ENCODE assay signal across 13 cellular contexts in the genomic region with DNA sequence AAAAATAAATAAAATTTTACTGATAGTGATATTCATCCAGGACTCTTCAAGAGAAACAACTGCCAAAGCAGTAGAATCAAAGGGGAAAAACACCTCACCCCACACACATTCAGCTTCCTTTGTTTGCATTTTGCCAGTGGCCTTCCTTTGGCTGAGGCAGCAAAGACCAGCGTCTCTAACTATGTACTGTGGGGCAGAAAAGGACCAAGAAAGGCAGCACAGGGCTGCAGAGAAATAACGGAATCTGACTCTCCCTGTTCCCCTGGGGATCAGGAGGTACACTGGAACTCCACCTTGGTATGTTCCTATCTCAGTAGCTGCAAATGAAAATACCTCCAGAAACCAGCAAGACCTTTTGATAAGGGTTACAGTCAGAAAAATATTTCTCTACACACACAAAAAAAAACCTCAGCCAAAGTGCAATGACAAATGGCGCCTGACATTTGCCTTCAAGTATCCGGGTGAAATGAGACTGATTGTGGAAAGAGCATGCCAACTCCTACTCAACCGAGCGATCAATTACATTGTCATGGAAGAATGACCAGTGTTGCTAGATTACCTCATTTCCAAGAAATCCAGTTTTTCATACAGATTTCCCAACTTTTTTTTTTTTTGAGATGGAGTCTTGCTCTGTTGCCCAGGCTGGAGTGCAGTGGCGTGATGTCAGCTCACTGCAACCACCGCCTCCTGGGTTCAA. TPM values are rescaled to one million over a fixed set of nuclear protein-coding genes. Genes with fewer than 3 reads are reported as not detected.
DNase-seq lines count a peak whose midpoint lies in the region; ATAC-seq and TF ChIP-seq lines count a peak whose summit lies in the region.
"Had no signal": no experiment of that assay in that cellular context is flagged by ENCODE, and none has a peak within 500 bp of the region (broad histone marks: within the 10 kb centered on the region; RNA-seq: fewer than 3 reads in every experiment).

No MANE protein-coding gene starts in this region.

- H3K4me1 ChIP-seq in HEK293 (ENCODE audit: control insufficient read depth, insufficient read depth, low read length) (no peaks in the 10 kb centered on the region), endodermal cell (ENCODE audit: control insufficient read depth, insufficient read depth, low read length) (no peaks in the 10 kb centered on the region), psoas muscle (no peaks in the 10 kb centered on the region)
- H3K4me1 ChIP-seq: BLaER1, Caco-2 had no signal

- H3K9me3 Mint-ChIP-seq in activated T-helper 2 cell treated with anti-CD3 and anti-CD28 coated beads, Interferon-gamma antibody, Interleukin-2, Interleukin-4, amounts not matched to agents 10 μg/mL and 5 μg/mL and 100 μg/mL, durations not matched to agents 14 hours and 24 hours and 36 hours, result no peaks in the 10 kb centered on the region
- H3K9me3 Mint-ChIP-seq in endodermal cell (no peaks in the 10 kb centered on the region), nephron progenitor cell (no peaks in the 10 kb centered on the region)
- H3K9me3 Mint-ChIP-seq: CD8-positive, alpha-beta memory T cell had no signal

- no peak for ATAC-seq in psoas muscle

- CTCF ChIA-PET in HEK293 (lab: Yijun Ruan, JAX), result interaction anchor here (0.7 to 1.4 kb wide), 2 partner anchors 9 to 59 kb away, joined by 3 to 5 read pairs; no protein-coding TSS in a partner anchor

- intact Hi-C loops in activated T-helper 2 cell treated with anti-CD3 and anti-CD28 coated beads, Interferon-gamma antibody, Interleukin-2, Interleukin-4, amounts not matched to agents 10 μg/mL and 5 μg/mL and 100 μg/mL, durations not matched to agents 14 hours and 24 hours and 36 hours (cut with micrococcal nuclease), result no loop called here
- intact Hi-C loops in psoas muscle (cut with DNase I), result no loop called here

- H3K4me1 Mint-ChIP-seq in activated T-helper 2 cell treated with anti-CD3 and anti-CD28 coated beads, Interferon-gamma antibody, Interleukin-2, Interleukin-4, amounts not matched to agents 10 μg/mL and 5 μg/mL and 100 μg/mL, durations not matched to agents 14 hours and 24 hours and 36 hours (ENCODE audit: low read depth), result peaks cover 17% of the 10 kb centered on the region
- no peaks in the 10 kb centered on the region for H3K4me1 Mint-ChIP-seq in endodermal cell
- no peaks in the 10 kb centered on the region for H3K4me1 Mint-ChIP-seq in nephron progenitor cell
- H3K4me1 Mint-ChIP-seq: CD8-positive, alpha-beta memory T cell had no signal

- no peaks in the 10 kb centered on the region for H3K9me3 ChIP-seq in HEK293 (ENCODE audit: control insufficient read depth, insufficient read depth, low read depth, low read length)
- no peaks in the 10 kb centered on the region for H3K9me3 ChIP-seq in endodermal cell (ENCODE audit: control insufficient read depth, low read length)
- no peaks in the 10 kb centered on the region for H3K9me3 ChIP-seq in psoas muscle
- H3K9me3 ChIP-seq: BLaER1, Caco-2 had no signal

- H3K4me3 ChIP-seq in HEK293 (ENCODE audit: low read depth, low read length), result no peak overlapping the region
- no peak overlapping the region for H3K4me3 ChIP-seq in endodermal cell (ENCODE audit: low read length)
- H3K4me3 ChIP-seq in psoas muscle, result no peak overlapping the region
- H3K4me3 ChIP-seq: BLaER1 had no signal

- no peak for DNase-seq in activated T-helper 2 cell treated with anti-CD3 and anti-CD28 coated beads, Interferon-gamma antibody, Interleukin-2, Interleukin-4, amounts not matched to agents 10 μg/mL and 5 μg/mL and 100 μg/mL, durations not matched to agents 14 hours and 24 hours and 36 hours (ENCODE audit: low spot score)
- DNase-seq in endodermal cell (no peak), nephron progenitor cell (no peak), occipital lobe (lab: John Stamatoyannopoulos, UW) (no peak), GOT3 (lab: John Stamatoyannopoulos, UW) (no peak), psoas muscle (no peak)
- DNase-seq: 8988T; AML-193; Caco-2; CD8-positive, alpha-beta memory T cell; HCEC 1CT had no signal

- H3K36me3 Mint-ChIP-seq in activated T-helper 2 cell treated with anti-CD3 and anti-CD28 coated beads, Interferon-gamma antibody, Interleukin-2, Interleukin-4, amounts not matched to agents 10 μg/mL and 5 μg/mL and 100 μg/mL, durations not matched to agents 14 hours and 24 hours and 36 hours (ENCODE audit: low read depth), result peaks cover 72% of the 10 kb centered on the region
- peaks cover 66% of the 10 kb centered on the region for H3K36me3 Mint-ChIP-seq in endodermal cell (ENCODE audit: low read depth)
- peaks cover 74% of the 10 kb centered on the region for H3K36me3 Mint-ChIP-seq in nephron progenitor cell (ENCODE audit: low read depth)

- H3K9ac ChIP-seq in endodermal cell (ENCODE audit: extremely low read depth, low read length, poor library complexity, severe bottlenecking), result no peak overlapping the region
- H3K9ac ChIP-seq: BLaER1 had no signal

- H3K4me3 Mint-ChIP-seq in activated T-helper 2 cell treated with anti-CD3 and anti-CD28 coated beads, Interferon-gamma antibody, Interleukin-2, Interleukin-4, amounts not matched to agents 10 μg/mL and 5 μg/mL and 100 μg/mL, durations not matched to agents 14 hours and 24 hours and 36 hours (ENCODE audit: low read depth), result no peak overlapping the region
- H3K4me3 Mint-ChIP-seq in endodermal cell, result no peak overlapping the region
- no peak overlapping the region for H3K4me3 Mint-ChIP-seq in nephron progenitor cell
- H3K4me3 Mint-ChIP-seq: CD8-positive, alpha-beta memory T cell had no signal

- POLR2A ChIA-PET in HEK293 (lab: Yijun Ruan, JAX), result no interaction called here

- H3K27ac ChIP-seq in HEK293 (ENCODE audit: extremely low read depth, low read depth, low read length) (no peak overlapping the region), endodermal cell (ENCODE audit: low read depth, low read length) (no peak overlapping the region), psoas muscle (no peak overlapping the region)
- H3K27ac ChIP-seq: BLaER1 had no signal

- H3K27me3 ChIP-seq in endodermal cell (ENCODE audit: control insufficient read depth, insufficient read depth, low read length, poor library complexity, severe bottlenecking) (no peaks in the 10 kb centered on the region), psoas muscle (ENCODE audit: insufficient read depth in 3 of 3, low read length in 2 of 3) (no peaks in the 10 kb centered on the region)
- H3K27me3 ChIP-seq: BLaER1 had no signal

- no peaks in the 10 kb centered on the region for H3K27me3 Mint-ChIP-seq in activated T-helper 2 cell treated with anti-CD3 and anti-CD28 coated beads, Interferon-gamma antibody, Interleukin-2, Interleukin-4, amounts not matched to agents 10 μg/mL and 5 μg/mL and 100 μg/mL, durations not matched to agents 14 hours and 24 hours and 36 hours (ENCODE audit: low read depth)
- H3K27me3 Mint-ChIP-seq in endodermal cell (ENCODE audit: insufficient read depth) (no peaks in the 10 kb centered on the region), nephron progenitor cell (ENCODE audit: low read depth, poor library complexity) (peaks cover 2% of the 10 kb centered on the region)
- H3K27me3 Mint-ChIP-seq: CD8-positive, alpha-beta memory T cell had no signal

- WGBS in endodermal cell (ENCODE audit: insufficient coverage in 1 of 2, insufficient read length in 1 of 2), 2 experiments, result 91% methylated on average over 6 to 8 of the region's 8 CpGs
- WGBS in psoas muscle, 3 donors, result 80 to 88% (median 83%) methylated on average over 8 of the region's 8 CpGs

- TF ChIP-seq CTCF in HEK293 (tag by site-specific recombination; IDR thresholded peaks at IDR 0.05) (no peak), endodermal cell (conservative IDR thresholded peaks at IDR 0.05) (no peak), nephron progenitor cell (IDR thresholded peaks at IDR 0.05) (no peak), psoas muscle (IDR thresholded peaks at IDR 0.05) (no peak)

- H3K36me3 ChIP-seq in HEK293 (ENCODE audit: control insufficient read depth in 2 of 2, insufficient read depth in 1 of 2, low read length in 2 of 2) (peaks cover 59 to 62% of the 10 kb centered on the region in 2 experiments), endodermal cell (ENCODE audit: control insufficient read depth, insufficient read depth, low read length) (peaks cover 44% of the 10 kb centered on the region), psoas muscle (ENCODE audit: insufficient read depth in 1 of 2, low read depth in 1 of 2) (peaks cover 6 to 81% of the 10 kb centered on the region in 2 donors)

- H3K27ac Mint-ChIP-seq in activated T-helper 2 cell treated with anti-CD3 and anti-CD28 coated beads, Interferon-gamma antibody, Interleukin-2, Interleukin-4, amounts not matched to agents 10 μg/mL and 5 μg/mL and 100 μg/mL, durations not matched to agents 14 hours and 24 hours and 36 hours, result peak overlapping the region; percentile 49
- peak overlapping the region; percentile 15 for H3K27ac Mint-ChIP-seq in endodermal cell
- H3K27ac Mint-ChIP-seq in nephron progenitor cell, result peak overlapping the region; percentile 68
- H3K27ac Mint-ChIP-seq: CD8-positive, alpha-beta memory T cell had no signal

TF ChIP-seq in HEK293, 187 proteins besides CTCF, POLR2A, EP300 and RAD21 (continues in another document):
- TF ChIP-seq, protein P1, sequence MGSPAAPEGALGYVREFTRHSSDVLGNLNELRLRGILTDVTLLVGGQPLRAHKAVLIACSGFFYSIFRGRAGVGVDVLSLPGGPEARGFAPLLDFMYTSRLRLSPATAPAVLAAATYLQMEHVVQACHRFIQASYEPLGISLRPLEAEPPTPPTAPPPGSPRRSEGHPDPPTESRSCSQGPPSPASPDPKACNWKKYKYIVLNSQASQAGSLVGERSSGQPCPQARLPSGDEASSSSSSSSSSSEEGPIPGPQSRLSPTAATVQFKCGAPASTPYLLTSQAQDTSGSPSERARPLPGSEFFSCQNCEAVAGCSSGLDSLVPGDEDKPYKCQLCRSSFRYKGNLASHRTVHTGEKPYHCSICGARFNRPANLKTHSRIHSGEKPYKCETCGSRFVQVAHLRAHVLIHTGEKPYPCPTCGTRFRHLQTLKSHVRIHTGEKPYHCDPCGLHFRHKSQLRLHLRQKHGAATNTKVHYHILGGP (tag by site-specific recombination; IDR thresholded peaks at IDR 0.05), result peak; percentile 65; the same call in 1 of the 2 replicates

RNA-seq across cellular contexts. Expression of a gene that starts 50.9 kb away (rescaled TPM):
- 79.7 and 87.5 TPM in 2 replicates for total RNA-seq in activated T-helper 2 cell treated with anti-CD3 and anti-CD28 coated beads, Interferon-gamma antibody, Interleukin-2, Interleukin-4, amounts not matched to agents 10 μg/mL and 5 μg/mL and 100 μg/mL, durations not matched to agents 14 hours and 24 hours and 36 hours
- 10 to 100 TPM; 45.3 to 62.4 TPM for total RNA-seq in endodermal cell
- polyA plus RNA-seq in endodermal cell (2013, experiment 1 of 2), result 44.1 TPM
- 34.9 TPM for polyA plus RNA-seq in endodermal cell (2013, experiment 2 of 2)
- total RNA-seq in occipital lobe, result 90.6 TPM
- 10 to 100 TPM in 1 of 4 donors, 1 to 10 TPM in 3; 5.8 to 10.5 (median 9.0) TPM for total RNA-seq in psoas muscle
- polyA plus RNA-seq in psoas muscle, result 10 to 100 TPM in 1 of 3 donors, 1 to 10 TPM in 2; 5.8 to 10.4 (median 6.6) TPM

RNA-seq across cellular contexts. Expression of a gene that starts 54.8 kb away (rescaled TPM):
- total RNA-seq in activated T-helper 2 cell treated with anti-CD3 and anti-CD28 coated beads, Interferon-gamma antibody, Interleukin-2, Interleukin-4, amounts not matched to agents 10 μg/mL and 5 μg/mL and 100 μg/mL, durations not matched to agents 14 hours and 24 hours and 36 hours, result 60.3 and 63.6 TPM in 2 replicates
- total RNA-seq in endodermal cell, result 10 to 100 TPM; 33.9 to 37.4 TPM
- polyA plus RNA-seq in endodermal cell (2013, experiment 1 of 2), result 35.8 TPM
- polyA plus RNA-seq in endodermal cell (2013, experiment 2 of 2), result 35.8 TPM
- total RNA-seq in occipital lobe, result 13.7 TPM
- 10 to 100 TPM; 52.0 to 73.6 (median 60.1) TPM for total RNA-seq in psoas muscle
- polyA plus RNA-seq in psoas muscle, result 100 to 1,000 TPM; 185 to 268 (median 260) TPM

Comparison
In these comparisons a context has a peak if more than half of its experiments do, and no peak if none do; other contexts are left out.
1. H3K27ac Mint-ChIP-seq: peak in every context shown above with its lines; median percentile 68 in nephron progenitor cell; 49 in activated T-helper 2 cell treated with anti-CD3 and anti-CD28 coated beads, Interferon-gamma antibody, Interleukin-2, Interleukin-4, amounts not matched to agents 10 μg/mL and 5 μg/mL and 100 μg/mL, durations not matched to agents 14 hours and 24 hours and 36 hours; 15 in endodermal cell.